1 cellular context compared by ENCODE assay signal in genomic region chr13:42832341-42833153, GRCh38.
TF ChIP-seq lines count a peak whose summit lies in the region.

No MANE protein-coding gene starts in this region.

TF ChIP-seq in SK-N-SH, 30 proteins besides CTCF, POLR2A, EP300 and RAD21 (continued from another document):
- TF ChIP-seq ZBTB33 (IDR thresholded peaks at IDR 0.05; ENCODE audit: borderline replicate concordance, low read depth) (0 out of 2 replicates have a peak, but pooled peaks have one; percentile 18), SIN3A (IDR thresholded peaks at IDR 0.05; ENCODE audit: borderline replicate concordance, low read depth, low read length) (no peak), MEF2A (IDR thresholded peaks at IDR 0.05; ENCODE audit: borderline replicate concordance, low read depth) (no peak), PBX3 (IDR thresholded peaks at IDR 0.05) (peak; percentile 78), FOXM1 (IDR thresholded peaks at IDR 0.05; ENCODE audit: low read depth) (no peak), TCF12 (IDR thresholded peaks at IDR 0.05) (peak; percentile 89)
